In the genomic region with DNA sequence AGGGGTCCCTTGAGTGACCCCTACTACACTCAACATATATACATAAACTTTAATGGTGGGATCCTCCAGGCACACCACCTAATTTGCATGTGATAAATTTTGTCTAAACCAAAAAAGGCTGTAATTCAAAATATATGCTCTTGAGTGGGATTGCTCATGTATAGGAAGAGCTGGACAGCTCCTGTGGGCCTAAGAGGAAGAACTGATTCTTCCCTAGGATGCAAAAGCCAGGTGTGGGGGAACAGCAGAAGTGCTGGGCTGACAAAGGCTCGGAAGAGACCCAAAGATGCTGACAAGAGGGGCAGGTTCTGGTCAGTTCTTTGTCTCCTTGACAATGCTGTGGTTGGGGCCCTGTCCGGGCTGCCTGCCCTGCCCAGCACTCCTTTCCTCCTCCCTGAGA, we compare ENCODE assay signal across 11 cellular contexts.
"Had no signal": no experiment of that assay in that cellular context is flagged by ENCODE, and none has a peak within 500 bp of the region (broad histone marks: within the 10 kb centered on the region; RNA-seq: fewer than 3 reads in every experiment).

No MANE protein-coding gene starts in this region.

- H3K36me3 ChIP-seq: breast epithelium, gastroesophageal sphincter, left lung had no signal

- H3K27ac Mint-ChIP-seq: stimulated activated naive CD8-positive, alpha-beta T cell treated with anti-CD3 and anti-CD28 coated beads, Interleukin-15, Interleukin-2, amounts not matched to agents 100 ng/mL and 50 ng/mL, for 24 hours had no signal

- H3K9me3 ChIP-seq: breast epithelium, gastroesophageal sphincter, left lung, testis had no signal

- H3K4me3 Mint-ChIP-seq: stimulated activated naive CD8-positive, alpha-beta T cell treated with anti-CD3 and anti-CD28 coated beads, Interleukin-15, Interleukin-2, amounts not matched to agents 100 ng/mL and 50 ng/mL, for 24 hours had no signal

- H3K9me3 Mint-ChIP-seq: stimulated activated naive CD8-positive, alpha-beta T cell treated with anti-CD3 and anti-CD28 coated beads, Interleukin-15, Interleukin-2, amounts not matched to agents 100 ng/mL and 50 ng/mL, for 24 hours had no signal

- H3K27ac ChIP-seq: testis had no signal

- H3K27me3 Mint-ChIP-seq: stimulated activated naive CD8-positive, alpha-beta T cell treated with anti-CD3 and anti-CD28 coated beads, Interleukin-15, Interleukin-2, amounts not matched to agents 100 ng/mL and 50 ng/mL, for 24 hours had no signal

- DNase-seq: activated CD4-positive, CD25-positive, alpha-beta regulatory T cell treated with anti-CD3 and anti-CD28 coated beads, Interleukin-2, amount 50 U/mL, for 72 hours; activated naive CD4-positive, alpha-beta T cell; activated T-cell treated with anti-CD3 and anti-CD28 coated beads for 4 hours; anterior cingulate cortex; left lung; mesendoderm; testis had no signal

- H3K27me3 ChIP-seq: breast epithelium, left lung, testis had no signal

- H3K4me3 ChIP-seq: breast epithelium, gastroesophageal sphincter, left lung, testis had no signal

- ATAC-seq: gastroesophageal sphincter, left lung, sciatic nerve had no signal

- H3K4me1 ChIP-seq: breast epithelium had no signal
